ENCODE assay signal across 8 cellular contexts in genomic region chr11:842370-843002, GRCh38. TPM values are rescaled to one million over a fixed set of nuclear protein-coding genes. Genes with fewer than 3 reads are reported as not detected.
A peak's percentile ranks its signal among the peaks of the same experiment; 100 is the strongest.
DNase-seq lines count a peak whose midpoint lies in the region; ATAC-seq and TF ChIP-seq lines count a peak whose summit lies in the region.

Gene POLR2L (minus strand): TSS chr11:842529. CDS start chr11:842508, 21 bp downstream.
Gene TSPAN4 (plus strand): TSS chr11:842852. CDS start chr11:850305, 7,453 bp downstream.

- peak within 1 kb of the TSS; percentile 57 for H2AFZ ChIP-seq in OCI-LY7 (ENCODE audit: low read length)

- peak within 1 kb of the TSS; percentile 64 for H3K27ac ChIP-seq in HL-60 (replicated peaks)
- H3K27ac ChIP-seq in OCI-LY7 (ENCODE audit: low read depth, low read length, poor library complexity, severe bottlenecking), result peak within 1 kb of the TSS; percentile 54

- H3K9me3 ChIP-seq in OCI-LY7 (ENCODE audit: low read length), result no peaks in the 10 kb centered on the region

- CTCF ChIA-PET in OCI-LY7 (lab: Charles Lee; ENCODE audit: unreplicated experiment), result interaction anchor here (0.5 to 0.6 kb wide), 2 partner anchors 436 to 603 kb away, joined by 3 read pairs; no protein-coding TSS in a partner anchor

- DNase-seq in COLO668 (lab: John Stamatoyannopoulos, UW; ENCODE audit: unreplicated experiment), result peak; percentile 77
- peak in 1 of 2 experiments; percentile 85 for DNase-seq in HL-60 (ENCODE audit: low read depth in 1 of 2, low spot score in 1 of 2)
- DNase-seq in OCI-LY7 (ENCODE audit: low spot score), result peak; percentile 95
- DNase-seq in activated T-cell treated with anti-CD3 and anti-CD28 coated beads for 48 hours (ENCODE audit: low read depth), result peak; percentile 83
- DNase-seq in epithelial cell of proximal tubule (ENCODE audit: low read depth), result no peak
- peak; percentile 87 for DNase-seq in mucosa of gallbladder (ENCODE audit: low spot score)
- peak; percentile 84 for DNase-seq in stimulated activated CD8-positive, alpha-beta memory T cell treated with anti-CD3 and anti-CD28 coated beads, Interleukin-4, amount 100 ng/mL, for 24 hours (ENCODE audit: low read depth)

- intact Hi-C loops in OCI-LY7 (cut with micrococcal nuclease; ENCODE audit: unreplicated experiment), result loop anchor here (2.0 kb wide), 1 partner anchor 34 kb away; the partner anchor contains the start of gene RPLP2

- POLR2A ChIA-PET in OCI-LY7 (lab: Charles Lee), result interaction anchor here (0.6 to 1.3 kb wide), 3 partner anchors 12 to 24 kb away, joined by 3 to 4 read pairs (median 4); partner anchors contain the start of gene PNPLA2

- BruUV-seq in OCI-LY7 (replicated peaks; lab: Mats Ljungman, UMichigan), result no TSS peak

- no peaks in the 10 kb centered on the region for H3K9me2 ChIP-seq in OCI-LY7 (ENCODE audit: insufficient read depth, low read length)

- ATAC-seq in GM19463 (IDR thresholded peaks at IDR 0.05; ENCODE audit: unreplicated experiment), result peak; percentile 61

- TF ChIP-seq CTCF in HL-60 (IDR thresholded peaks at IDR 0.05; ENCODE audit: insufficient read depth, low read length) (no peak), OCI-LY7 (conservative IDR thresholded peaks at IDR 0.05; ENCODE audit: low read length) (no peak), epithelial cell of proximal tubule (conservative IDR thresholded peaks at IDR 0.05; ENCODE audit: low read depth, low read length) (no peak)

- H4K20me1 ChIP-seq in OCI-LY7 (ENCODE audit: insufficient read depth, low read length), result peaks cover 10% of the 10 kb centered on the region; the same call in 1 of the 2 replicates

- H3K79me2 ChIP-seq in OCI-LY7 (ENCODE audit: insufficient read depth, low read depth, low read length), result peaks cover 18% of the 10 kb centered on the region

- no peaks in the 10 kb centered on the region for H3K27me3 ChIP-seq in HL-60 (ENCODE audit: insufficient read depth, poor library complexity, severe bottlenecking)

- H3K4me3 ChIP-seq in HL-60 (replicated peaks; ENCODE audit: insufficient read depth, low read length) (peak within 1 kb of the TSS; percentile 99), OCI-LY7 (ENCODE audit: low read depth, low read length, poor library complexity, severe bottlenecking) (peak within 1 kb of the TSS; percentile 89), epithelial cell of proximal tubule (ENCODE audit: low read depth, low read length) (peak within 1 kb of the TSS; percentile 98)

- H3K4me1 ChIP-seq in OCI-LY7 (ENCODE audit: insufficient read depth, low read length, poor library complexity, severe bottlenecking), result peaks cover 26% of the 10 kb centered on the region

- H3K4me2 ChIP-seq in OCI-LY7 (ENCODE audit: low read length), result peak within 1 kb of the TSS; percentile 83

- H3K36me3 ChIP-seq in OCI-LY7 (ENCODE audit: insufficient read depth, low read length), result peaks cover 31% of the 10 kb centered on the region

RNA-seq across cellular contexts. Expression of gene POLR2L, which starts in this region (rescaled TPM):
- total RNA-seq in OCI-LY7 (2014; rRNA removed; shearing (Covaris generic)), result 206 and 224 TPM in 2 replicates
- 64.5 and 88.3 TPM in 2 replicates for total RNA-seq in OCI-LY7 (2022)
- total RNA-seq in epithelial cell of proximal tubule, result 166 and 213 TPM in 2 replicates
- total RNA-seq in mucosa of gallbladder, result 108 TPM

RNA-seq across cellular contexts. Expression of gene TSPAN4, which starts in this region (rescaled TPM):
- total RNA-seq in OCI-LY7 (2014; rRNA removed; shearing (Covaris generic)), result 8.9 and 12.1 TPM in 2 replicates
- total RNA-seq in OCI-LY7 (2022), result 8.0 and 9.4 TPM in 2 replicates
- total RNA-seq in epithelial cell of proximal tubule, result 118 and 188 TPM in 2 replicates
- 34.6 TPM for total RNA-seq in mucosa of gallbladder
